Comparison of ENCODE assay signal across 8 cellular contexts in the genomic region with DNA sequence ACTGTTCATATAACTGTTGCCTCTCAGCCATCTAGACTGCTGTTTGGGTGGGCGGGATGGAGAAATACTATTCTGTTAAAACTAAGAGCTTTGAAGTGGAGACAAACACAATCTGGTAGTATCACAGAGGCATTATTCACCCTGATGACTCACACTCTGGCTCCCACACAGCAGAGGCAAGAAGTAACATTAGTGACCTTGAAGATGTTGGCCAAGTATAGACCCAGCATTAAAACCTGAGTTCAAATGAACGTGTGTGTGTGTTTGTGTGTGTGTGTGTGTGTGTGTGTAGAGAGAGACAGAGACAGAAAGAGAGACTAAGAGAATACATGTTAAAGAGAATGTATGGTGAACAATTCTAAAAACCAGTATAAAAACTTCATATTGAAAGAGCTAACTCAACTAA. TPM values are rescaled to one million over a fixed set of nuclear protein-coding genes. Genes with fewer than 3 reads are reported as not detected.
DNase-seq lines count a peak whose midpoint lies in the region; ATAC-seq, FAIRE-seq and TF ChIP-seq lines count a peak whose summit lies in the region.

No MANE protein-coding gene starts in this region.

- peak; percentile 13 for FAIRE-seq in astrocyte (lab: Jason Lieb, UNC)

- no peak overlapping the region for H3K18ac ChIP-seq in neuronal stem cell (ENCODE audit: low read length)

- no peak overlapping the region for H3K4ac ChIP-seq in neuronal stem cell (ENCODE audit: low read length)

- no peak overlapping the region for H2BK12ac ChIP-seq in neuronal stem cell (ENCODE audit: low read length)

- peaks cover 2% of the 10 kb centered on the region for H3K36me3 Mint-ChIP-seq in T-helper 1 cell treated with Interleukin-12 subunit alpha and Interleukin-12 subunit beta and Interleukin-4 antibody, amounts not matched to agents 30 μg/mL and 1 μg/mL, for 36 hours (ENCODE audit: low read depth)
- H3K36me3 Mint-ChIP-seq in astrocyte (ENCODE audit: low read depth, unreplicated experiment) = no peaks in the 10 kb centered on the region

- H3K9me3 ChIP-seq in astrocyte (ENCODE audit: insufficient read depth, low read depth, low read length) (no peaks in the 10 kb centered on the region), neuronal stem cell (replicated peaks in 1 of 2; ENCODE audit: control insufficient read depth in 2 of 2, insufficient read depth in 1 of 2, low read depth in 1 of 2, low read length in 2 of 2) (no peaks in the 10 kb centered on the region)

- no peaks in the 10 kb centered on the region for H3K79me1 ChIP-seq in neuronal stem cell (ENCODE audit: low read depth, low read length)

- peaks cover 69% of the 10 kb centered on the region for H3K4me1 Mint-ChIP-seq in T-helper 1 cell treated with Interleukin-12 subunit alpha and Interleukin-12 subunit beta and Interleukin-4 antibody, amounts not matched to agents 30 μg/mL and 1 μg/mL, for 36 hours (ENCODE audit: low read depth)
- H3K4me1 Mint-ChIP-seq in astrocyte (ENCODE audit: low read depth, unreplicated experiment) = peaks cover 43% of the 10 kb centered on the region

- no peak overlapping the region for H4K91ac ChIP-seq in neuronal stem cell (ENCODE audit: low read depth, low read length, poor library complexity)

- no peak overlapping the region for H3K23ac ChIP-seq in neuronal stem cell (ENCODE audit: low read depth, low read length, poor library complexity)

- H3K27ac ChIP-seq in astrocyte (ENCODE audit: low read depth, low read length) (no peak overlapping the region), neuronal stem cell (replicated peaks; ENCODE audit: low read length) (no peak overlapping the region)

- H3K9me3 Mint-ChIP-seq in T-helper 1 cell treated with Interleukin-12 subunit alpha and Interleukin-12 subunit beta and Interleukin-4 antibody, amounts not matched to agents 30 μg/mL and 1 μg/mL, for 36 hours = no peaks in the 10 kb centered on the region
- no peaks in the 10 kb centered on the region for H3K9me3 Mint-ChIP-seq in astrocyte (ENCODE audit: unreplicated experiment)

- ATAC-seq in omental fat pad (ENCODE audit: low FRiP score) = peak; percentile 89

- no peaks in the 10 kb centered on the region for H3K79me2 ChIP-seq in astrocyte (ENCODE audit: insufficient read depth, low read length)

- H2AK5ac ChIP-seq in neuronal stem cell (ENCODE audit: low read depth, low read length) = no peak overlapping the region

- no peaks in the 10 kb centered on the region for H4K20me1 ChIP-seq in astrocyte (ENCODE audit: insufficient read depth, low read length)

- H2BK15ac ChIP-seq in neuronal stem cell (ENCODE audit: low read length) = no peak overlapping the region

- H3K9ac ChIP-seq in astrocyte (ENCODE audit: low read length) (no peak overlapping the region), neuronal stem cell (ENCODE audit: low read depth, low read length, poor library complexity) (no peak overlapping the region)

- H3K4me3 Mint-ChIP-seq in T-helper 1 cell treated with Interleukin-12 subunit alpha and Interleukin-12 subunit beta and Interleukin-4 antibody, amounts not matched to agents 30 μg/mL and 1 μg/mL, for 36 hours = peak overlapping the region; percentile 85
- H3K4me3 Mint-ChIP-seq in astrocyte (ENCODE audit: unreplicated experiment) = no peak overlapping the region

- peak overlapping the region; percentile 70 for H3K4me2 ChIP-seq in astrocyte (ENCODE audit: low read length)
- no peak overlapping the region for H3K4me2 ChIP-seq in neuronal stem cell (ENCODE audit: insufficient read depth, low read length, poor library complexity, severe bottlenecking)

- no peak overlapping the region for H2BK120ac ChIP-seq in neuronal stem cell (ENCODE audit: low read depth, low read length)

- H3K4me3 ChIP-seq in HFF-Myc (replicated peaks; ENCODE audit: low read depth, low read length) = no peak overlapping the region
- H3K4me3 ChIP-seq in astrocyte (ENCODE audit: insufficient read depth, low read depth, low read length) = no peak overlapping the region
- H3K4me3 ChIP-seq in neuronal stem cell (ENCODE audit: low read length in 2 of 2) = no peak overlapping the region

- H3K36me3 ChIP-seq in astrocyte (ENCODE audit: insufficient read depth, low read length) = no peaks in the 10 kb centered on the region
- no peaks in the 10 kb centered on the region for H3K36me3 ChIP-seq in neuronal stem cell (replicated peaks in 1 of 2; ENCODE audit: control insufficient read depth in 2 of 2, insufficient read depth in 2 of 2, low read length in 2 of 2)

- no peak overlapping the region for H3K14ac ChIP-seq in neuronal stem cell (ENCODE audit: low read length)

- TF ChIP-seq CTCF in HFF-Myc (IDR thresholded peaks at IDR 0.05; ENCODE audit: low read depth, low read length, missing control alignments) = no peak
- no peak for TF ChIP-seq CTCF in astrocyte (IDR thresholded peaks at IDR 0.05; ENCODE audit: insufficient read depth, low read depth, low read length)
- no peak for TF ChIP-seq CTCF in omental fat pad (IDR thresholded peaks at IDR 0.05)

- H4K8ac ChIP-seq in neuronal stem cell (ENCODE audit: low read depth, low read length) = no peak overlapping the region

- H2BK5ac ChIP-seq in neuronal stem cell (ENCODE audit: low read length) = no peak overlapping the region

- H2AFZ ChIP-seq in astrocyte (ENCODE audit: low read depth, low read length) (no peak overlapping the region), neuronal stem cell (ENCODE audit: low read length) (no peak overlapping the region)

- H3K27me3 Mint-ChIP-seq in T-helper 1 cell treated with Interleukin-12 subunit alpha and Interleukin-12 subunit beta and Interleukin-4 antibody, amounts not matched to agents 30 μg/mL and 1 μg/mL, for 36 hours (ENCODE audit: low read depth) = no peaks in the 10 kb centered on the region
- no peaks in the 10 kb centered on the region for H3K27me3 Mint-ChIP-seq in astrocyte (ENCODE audit: low read depth, unreplicated experiment)

- WGBS in neuronal stem cell (ENCODE audit: extremely low coverage in 2 of 2, insufficient read length in 2 of 2, insufficient replicate concordance in 1 of 2), 2 donors = no CpG with 5 or more reads among the region's 2 CpGs

- H3K4me1 ChIP-seq in astrocyte (ENCODE audit: insufficient read depth, low read length) = peaks cover 21% of the 10 kb centered on the region
- H3K4me1 ChIP-seq in neuronal stem cell (ENCODE audit: control insufficient read depth in 2 of 2, insufficient read depth in 1 of 2, low read depth in 1 of 2, low read length in 2 of 2) = no peaks in the 10 kb centered on the region

- H3K27ac Mint-ChIP-seq in T-helper 1 cell treated with Interleukin-12 subunit alpha and Interleukin-12 subunit beta and Interleukin-4 antibody, amounts not matched to agents 30 μg/mL and 1 μg/mL, for 36 hours = peak overlapping the region; percentile 98
- no peak overlapping the region for H3K27ac Mint-ChIP-seq in astrocyte (ENCODE audit: unreplicated experiment)

- H3K27me3 ChIP-seq in astrocyte (ENCODE audit: insufficient read depth, low read length) = no peaks in the 10 kb centered on the region
- H3K27me3 ChIP-seq in neuronal stem cell (ENCODE audit: control insufficient read depth in 3 of 3, insufficient read depth in 3 of 3, low read depth in 1 of 3, low read length in 3 of 3) = peaks cover 0 to 57% (median 0%) of the 10 kb centered on the region in 3 experiments

- peak; percentile 85 for DNase-seq in HFF-Myc (ENCODE audit: extremely low read depth, low read depth)
- DNase-seq in astrocyte (ENCODE audit: low read depth) = peak; percentile 95
- DNase-seq in omental fat pad (ENCODE audit: low spot score) = no peak
- no peak for DNase-seq in NCI-H526 (lab: John Stamatoyannopoulos, UW)
- DNase-seq in GM19238 (ENCODE audit: insufficient read length, low spot score) = no peak
- DNase-seq in cerebellar cortex (ENCODE audit: low spot score) = no peak
- no peak for DNase-seq in neuronal stem cell (ENCODE audit: low spot score)

RNA-seq across cellular contexts. Expression of a gene that starts 22.5 kb away (rescaled TPM):
- total RNA-seq in astrocyte (45.9 and 54.6 TPM in 2 replicates), omental fat pad (10 to 100 TPM; 22.7 to 37.7 (median 28.2) TPM)
- polyA plus RNA-seq in neuronal stem cell (2013, experiment 1 of 2) = 8.4 TPM
- polyA plus RNA-seq in neuronal stem cell (2013, experiment 2 of 2) = 8.4 TPM

Comparison
In these comparisons a context has a peak if more than half of its experiments do, and no peak if none do; other contexts are left out.
1. DNase-seq: peak in HFF-Myc (single experiment) and astrocyte (single experiment); none in omental fat pad (single experiment), NCI-H526 (0 of 2), GM19238 (single experiment), cerebellar cortex (single experiment) and neuronal stem cell (single experiment).